In genomic region chr1:39984480-39984879, GRCh38 we compare ENCODE assay signal across 1 cellular context. TPM values are rescaled to one million over a fixed set of nuclear protein-coding genes. Genes with fewer than 3 reads are reported as not detected.
"Had no signal": no experiment of that assay in that cellular context is flagged by ENCODE, and none has a peak within 500 bp of the region (broad histone marks: within the 10 kb centered on the region; RNA-seq: fewer than 3 reads in every experiment).

No MANE protein-coding gene starts in this region.

RNA-seq across cellular contexts. Expression of gene MFSD2A, which starts 29.5 kb away (rescaled TPM):
- total RNA-seq: dermis blood vessel endothelial cell had no signal
